Comparison of ENCODE assay signal across 1 cellular context in the genomic region with DNA sequence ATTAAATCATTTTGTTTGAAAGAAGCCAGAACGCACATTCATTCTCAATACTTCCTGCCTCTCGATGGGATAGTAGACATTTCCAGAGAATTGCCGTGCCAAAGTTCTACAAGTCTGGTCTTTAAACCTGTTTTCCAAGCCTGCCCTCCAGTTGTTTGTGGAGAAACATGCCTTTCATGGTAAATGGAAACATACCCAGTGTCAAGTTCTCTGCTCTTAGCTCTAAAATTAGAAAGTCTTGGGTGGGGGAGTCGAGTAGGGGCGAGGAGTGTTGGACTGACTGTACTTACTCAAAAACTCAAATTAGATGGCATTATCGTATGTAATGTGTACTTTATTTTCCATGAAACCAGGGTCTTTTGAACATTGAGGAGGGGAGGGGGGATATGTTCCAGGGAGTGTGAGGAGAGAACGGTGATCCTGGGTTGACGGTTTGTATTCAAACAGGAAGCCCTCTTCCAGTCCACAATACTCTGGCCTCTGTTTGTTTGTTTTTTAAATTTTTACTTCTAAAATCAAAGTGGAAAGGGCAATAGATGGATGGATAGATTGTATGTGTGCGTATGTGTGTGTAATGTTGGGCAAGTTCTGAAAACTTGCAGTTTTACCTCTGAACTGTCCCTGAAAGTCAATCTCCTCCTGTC.
TF ChIP-seq lines count a peak whose summit lies in the region.

No MANE protein-coding gene starts in this region.

TF ChIP-seq in HCT116, 20 proteins besides CTCF, POLR2A, EP300 and RAD21 (continued from another document):
- TF ChIP-seq CBX3 (IDR thresholded peaks at IDR 0.05; ENCODE audit: low read depth): no peak
- no peak for TF ChIP-seq CEBPB (IDR thresholded peaks at IDR 0.05; ENCODE audit: low read depth)
- no peak for TF ChIP-seq ELF1 (IDR thresholded peaks at IDR 0.05; ENCODE audit: borderline replicate concordance, low read depth)
- TF ChIP-seq, protein P1, sequence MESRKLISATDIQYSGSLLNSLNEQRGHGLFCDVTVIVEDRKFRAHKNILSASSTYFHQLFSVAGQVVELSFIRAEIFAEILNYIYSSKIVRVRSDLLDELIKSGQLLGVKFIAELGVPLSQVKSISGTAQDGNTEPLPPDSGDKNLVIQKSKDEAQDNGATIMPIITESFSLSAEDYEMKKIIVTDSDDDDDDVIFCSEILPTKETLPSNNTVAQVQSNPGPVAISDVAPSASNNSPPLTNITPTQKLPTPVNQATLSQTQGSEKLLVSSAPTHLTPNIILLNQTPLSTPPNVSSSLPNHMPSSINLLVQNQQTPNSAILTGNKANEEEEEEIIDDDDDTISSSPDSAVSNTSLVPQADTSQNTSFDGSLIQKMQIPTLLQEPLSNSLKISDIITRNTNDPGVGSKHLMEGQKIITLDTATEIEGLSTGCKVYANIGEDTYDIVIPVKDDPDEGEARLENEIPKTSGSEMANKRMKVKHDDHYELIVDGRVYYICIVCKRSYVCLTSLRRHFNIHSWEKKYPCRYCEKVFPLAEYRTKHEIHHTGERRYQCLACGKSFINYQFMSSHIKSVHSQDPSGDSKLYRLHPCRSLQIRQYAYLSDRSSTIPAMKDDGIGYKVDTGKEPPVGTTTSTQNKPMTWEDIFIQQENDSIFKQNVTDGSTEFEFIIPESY (IDR thresholded peaks at IDR 0.05; ENCODE audit: extremely low read depth, insufficient replicate concordance, low read length): no peak
- no peak for TF ChIP-seq FOSL1 (IDR thresholded peaks at IDR 0.05; ENCODE audit: low read depth)
- no peak for TF ChIP-seq EZH2phosphoT487 (IDR thresholded peaks at IDR 0.05; ENCODE audit: borderline replicate concordance)
- no peak for TF ChIP-seq SP1 (IDR thresholded peaks at IDR 0.05; ENCODE audit: low read depth)
- TF ChIP-seq SIN3A (IDR thresholded peaks at IDR 0.05; ENCODE audit: low read depth): no peak
- TF ChIP-seq, protein P2, sequence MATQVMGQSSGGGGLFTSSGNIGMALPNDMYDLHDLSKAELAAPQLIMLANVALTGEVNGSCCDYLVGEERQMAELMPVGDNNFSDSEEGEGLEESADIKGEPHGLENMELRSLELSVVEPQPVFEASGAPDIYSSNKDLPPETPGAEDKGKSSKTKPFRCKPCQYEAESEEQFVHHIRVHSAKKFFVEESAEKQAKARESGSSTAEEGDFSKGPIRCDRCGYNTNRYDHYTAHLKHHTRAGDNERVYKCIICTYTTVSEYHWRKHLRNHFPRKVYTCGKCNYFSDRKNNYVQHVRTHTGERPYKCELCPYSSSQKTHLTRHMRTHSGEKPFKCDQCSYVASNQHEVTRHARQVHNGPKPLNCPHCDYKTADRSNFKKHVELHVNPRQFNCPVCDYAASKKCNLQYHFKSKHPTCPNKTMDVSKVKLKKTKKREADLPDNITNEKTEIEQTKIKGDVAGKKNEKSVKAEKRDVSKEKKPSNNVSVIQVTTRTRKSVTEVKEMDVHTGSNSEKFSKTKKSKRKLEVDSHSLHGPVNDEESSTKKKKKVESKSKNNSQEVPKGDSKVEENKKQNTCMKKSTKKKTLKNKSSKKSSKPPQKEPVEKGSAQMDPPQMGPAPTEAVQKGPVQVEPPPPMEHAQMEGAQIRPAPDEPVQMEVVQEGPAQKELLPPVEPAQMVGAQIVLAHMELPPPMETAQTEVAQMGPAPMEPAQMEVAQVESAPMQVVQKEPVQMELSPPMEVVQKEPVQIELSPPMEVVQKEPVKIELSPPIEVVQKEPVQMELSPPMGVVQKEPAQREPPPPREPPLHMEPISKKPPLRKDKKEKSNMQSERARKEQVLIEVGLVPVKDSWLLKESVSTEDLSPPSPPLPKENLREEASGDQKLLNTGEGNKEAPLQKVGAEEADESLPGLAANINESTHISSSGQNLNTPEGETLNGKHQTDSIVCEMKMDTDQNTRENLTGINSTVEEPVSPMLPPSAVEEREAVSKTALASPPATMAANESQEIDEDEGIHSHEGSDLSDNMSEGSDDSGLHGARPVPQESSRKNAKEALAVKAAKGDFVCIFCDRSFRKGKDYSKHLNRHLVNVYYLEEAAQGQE (IDR thresholded peaks at IDR 0.05; ENCODE audit: low read depth): no peak
- no peak for TF ChIP-seq TCF7L2 (IDR thresholded peaks at IDR 0.05; ENCODE audit: borderline replicate concordance, extremely low read depth, insufficient read depth, insufficient read length)
- TF ChIP-seq ZFX (IDR thresholded peaks at IDR 0.05): no peak
- TF ChIP-seq SRF (IDR thresholded peaks at IDR 0.05; ENCODE audit: low read depth): no peak
- no peak for TF ChIP-seq YY1 (IDR thresholded peaks at IDR 0.05; ENCODE audit: extremely low read depth, insufficient replicate concordance, low read depth, low read length)
TF ChIP-seq in HCT116: peak in this region for 0.
